Comparison of ENCODE assay signal across 8 cellular contexts in the genomic region with DNA sequence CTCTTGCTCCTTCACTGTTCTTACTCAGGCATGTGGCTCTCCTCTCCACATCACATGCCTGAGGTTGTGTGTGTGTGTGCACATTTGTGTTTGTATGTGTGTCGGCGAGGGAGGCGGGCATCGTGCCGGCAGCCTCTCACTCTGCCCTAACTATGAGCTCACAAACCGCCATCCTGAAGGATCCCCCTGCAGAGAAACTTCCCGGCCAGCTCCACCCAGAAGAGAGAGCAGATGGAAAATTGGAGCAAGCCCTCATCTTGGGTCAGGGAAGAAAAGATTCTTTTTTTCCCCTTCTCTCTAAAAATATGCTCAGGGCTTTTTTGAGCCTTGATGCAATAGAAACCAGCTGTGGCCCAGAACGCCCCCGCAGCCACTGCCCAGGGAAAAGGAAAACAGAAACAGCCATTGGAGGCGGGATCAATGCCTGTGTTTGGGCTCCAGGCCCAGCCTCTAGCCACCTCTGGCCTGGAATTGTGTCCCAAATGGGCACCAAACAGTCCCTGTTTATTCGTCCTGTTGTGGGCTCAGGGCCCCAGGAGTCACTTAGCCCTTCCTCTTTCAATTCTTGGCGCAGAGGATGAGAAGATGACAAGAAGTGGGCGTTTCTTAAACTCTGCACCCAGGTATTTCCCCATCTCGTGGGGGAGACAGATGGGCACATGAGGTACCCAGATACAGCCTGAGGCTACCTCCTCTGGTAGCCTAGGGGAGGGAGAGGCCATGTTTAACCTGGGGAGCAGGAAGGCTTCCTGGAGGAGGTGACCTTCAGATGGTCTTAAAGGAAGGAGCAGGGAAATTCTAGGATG.
DNase-seq lines count a peak whose midpoint lies in the region; ATAC-seq and TF ChIP-seq lines count a peak whose summit lies in the region.

No MANE protein-coding gene starts in this region.

- TF ChIP-seq CTCF in brain (conservative IDR thresholded peaks at IDR 0.05) (no peak), PC-3 (conservative IDR thresholded peaks at IDR 0.05; ENCODE audit: low read depth, low read length) (no peak)

- no peaks in the 10 kb centered on the region for H3K79me2 ChIP-seq in PC-3 (ENCODE audit: low read length)

- H3K4me1 ChIP-seq in BLaER1 (peaks cover 81% of the 10 kb centered on the region), mucosa of rectum (ENCODE audit: control insufficient read depth in 2 of 2, insufficient read depth in 2 of 2, low read length in 2 of 2) (peaks cover 0 to under 1% of the 10 kb centered on the region in 2 donors), PC-3 (ENCODE audit: insufficient read depth, low read length) (peaks cover 7% of the 10 kb centered on the region)

- no peaks in the 10 kb centered on the region for H3F3A ChIP-seq in PC-3 (ENCODE audit: low read length, unreplicated experiment)

- H3K9ac ChIP-seq in BLaER1 (no peak overlapping the region), mucosa of rectum (ENCODE audit: low read depth in 1 of 2, low read length in 2 of 2) (no peak overlapping the region), PC-3 (ENCODE audit: low read length) (no peak overlapping the region)

- H3K4me3 ChIP-seq in BLaER1 (no peak overlapping the region), mucosa of rectum (ENCODE audit: low read length in 2 of 2) (no peak overlapping the region), PC-3 (ENCODE audit: low read length) (no peak overlapping the region)

- H3K27ac Mint-ChIP-seq in brain (peak overlapping the region; percentile 54 to 92 (median 65)), T-cell (no peak overlapping the region)
- H3K27ac Mint-ChIP-seq in activated CD8-positive, alpha-beta memory T cell treated with anti-CD3 and anti-CD28 coated beads, Interleukin-2, amount 10 ng/mL, durations not matched to agents 7 days and 5 days: no peak overlapping the region

- H3K9me3 Mint-ChIP-seq in brain (peaks cover 0 to 7% (median 0%) of the 10 kb centered on the region in 5 experiments), T-cell (no peaks in the 10 kb centered on the region)
- H3K9me3 Mint-ChIP-seq in activated CD8-positive, alpha-beta memory T cell treated with anti-CD3 and anti-CD28 coated beads, Interleukin-2, amount 10 ng/mL, durations not matched to agents 7 days and 5 days (ENCODE audit: low read depth): no peaks in the 10 kb centered on the region

- no peaks in the 10 kb centered on the region for H3K36me3 ChIP-seq in BLaER1
- H3K36me3 ChIP-seq in mucosa of rectum (ENCODE audit: control insufficient read depth in 2 of 2, insufficient read depth in 2 of 2, low read length in 2 of 2): no peaks in the 10 kb centered on the region
- no peaks in the 10 kb centered on the region for H3K36me3 ChIP-seq in PC-3 (ENCODE audit: low read depth, low read length)

- ATAC-seq in GM18520 (IDR thresholded peaks at IDR 0.05; ENCODE audit: unreplicated experiment): no peak
- no peak for ATAC-seq in PC-3
- no peak for ATAC-seq in T-cell (replicated peaks in 1 of 4)
- no peak for ATAC-seq in activated CD8-positive, alpha-beta memory T cell treated with anti-CD3 and anti-CD28 coated beads, Interleukin-2, amount 10 ng/mL, durations not matched to agents 7 days and 5 days

- H3K27me3 ChIP-seq in BLaER1 (no peaks in the 10 kb centered on the region), mucosa of rectum (ENCODE audit: control insufficient read depth in 2 of 2, insufficient read depth in 2 of 2, low read length in 2 of 2) (peaks cover 0 to 3% of the 10 kb centered on the region in 2 donors), PC-3 (ENCODE audit: low read length) (no peaks in the 10 kb centered on the region)

- peak overlapping the region in 2 of 5 experiments; percentile 24 to 67 for H3K4me3 Mint-ChIP-seq in brain
- H3K4me3 Mint-ChIP-seq in T-cell: no peak overlapping the region
- no peak overlapping the region for H3K4me3 Mint-ChIP-seq in activated CD8-positive, alpha-beta memory T cell treated with anti-CD3 and anti-CD28 coated beads, Interleukin-2, amount 10 ng/mL, durations not matched to agents 7 days and 5 days

- DNase-seq in H4 (ENCODE audit: low spot score) (peak; percentile 69), PC-3 (no peak), T-cell (no peak)
- DNase-seq in activated CD8-positive, alpha-beta memory T cell treated with anti-CD3 and anti-CD28 coated beads, Interleukin-2, amount 10 ng/mL, durations not matched to agents 7 days and 5 days: no peak

- H4K20me1 ChIP-seq in BLaER1: no peaks in the 10 kb centered on the region
- H4K20me1 ChIP-seq in PC-3 (ENCODE audit: low read length): no peaks in the 10 kb centered on the region

- H3K36me3 Mint-ChIP-seq in brain (no peaks in the 10 kb centered on the region), T-cell (no peaks in the 10 kb centered on the region)
- no peaks in the 10 kb centered on the region for H3K36me3 Mint-ChIP-seq in activated CD8-positive, alpha-beta memory T cell treated with anti-CD3 and anti-CD28 coated beads, Interleukin-2, amount 10 ng/mL, durations not matched to agents 7 days and 5 days

- intact Hi-C loops in PC-3 (cut with micrococcal nuclease): no loop called here

- H3K9me2 ChIP-seq in PC-3 (replicated peaks; ENCODE audit: low read length): no peaks in the 10 kb centered on the region

- POLR2A ChIA-PET in PC-3 (lab: Charles Lee; ENCODE audit: unreplicated experiment) (no interaction called here), T-cell (lab: Charles Lee) (no interaction called here)

- H3K9me3 ChIP-seq in BLaER1: no peaks in the 10 kb centered on the region
- no peaks in the 10 kb centered on the region for H3K9me3 ChIP-seq in mucosa of rectum (ENCODE audit: control insufficient read depth in 2 of 2, low read length in 2 of 2)
- no peaks in the 10 kb centered on the region for H3K9me3 ChIP-seq in PC-3 (ENCODE audit: low read length)

- H3K4me1 Mint-ChIP-seq in brain (peaks cover 65% of the 10 kb centered on the region), T-cell (peaks cover 0 to 9% (median 6%) of the 10 kb centered on the region in 3 donors)
- H3K4me1 Mint-ChIP-seq in activated CD8-positive, alpha-beta memory T cell treated with anti-CD3 and anti-CD28 coated beads, Interleukin-2, amount 10 ng/mL, durations not matched to agents 7 days and 5 days: peaks cover 13% of the 10 kb centered on the region

- H3K27me3 Mint-ChIP-seq in brain (no peaks in the 10 kb centered on the region), T-cell (peaks cover 0 to 5% of the 10 kb centered on the region in 2 donors)
- no peaks in the 10 kb centered on the region for H3K27me3 Mint-ChIP-seq in activated CD8-positive, alpha-beta memory T cell treated with anti-CD3 and anti-CD28 coated beads, Interleukin-2, amount 10 ng/mL, durations not matched to agents 7 days and 5 days

- CTCF ChIA-PET in PC-3 (lab: Charles Lee) (no interaction called here), T-cell (lab: Charles Lee) (no interaction called here)
- CTCF ChIA-PET in activated CD8-positive, alpha-beta memory T cell treated with anti-CD3 and anti-CD28 coated beads, Interleukin-2, amount 10 ng/mL, durations not matched to agents 7 days and 5 days (lab: Charles Lee): no interaction called here

- H3K4me2 ChIP-seq in BLaER1 (peak overlapping the region; percentile 68), PC-3 (ENCODE audit: low read length) (no peak overlapping the region)

- H3K27ac ChIP-seq in BLaER1 (no peak overlapping the region; the same call in 1 of the 2 replicates), mucosa of rectum (ENCODE audit: low read depth in 2 of 2, low read length in 2 of 2) (peak overlapping the region; percentile 35), PC-3 (ENCODE audit: low read length) (no peak overlapping the region)

- no TSS peak for BruUV-seq in PC-3 (replicated peaks; lab: Mats Ljungman, UMichigan)

- no peak overlapping the region for H2AFZ ChIP-seq in PC-3 (ENCODE audit: low read length)

Comparison
In these comparisons a context has a peak if more than half of its experiments do, and no peak if none do; other contexts are left out.
1. H3K27ac ChIP-seq: peak in mucosa of rectum (2 of 2); none in BLaER1 (single experiment) and PC-3 (single experiment).
2. H3K27ac Mint-ChIP-seq: peak in brain (5 of 5); none in T-cell (0 of 2) and activated CD8-positive, alpha-beta memory T cell treated with anti-CD3 and anti-CD28 coated beads, Interleukin-2, amount 10 ng/mL, durations not matched to agents 7 days and 5 days (single experiment).